In the genomic region with DNA sequence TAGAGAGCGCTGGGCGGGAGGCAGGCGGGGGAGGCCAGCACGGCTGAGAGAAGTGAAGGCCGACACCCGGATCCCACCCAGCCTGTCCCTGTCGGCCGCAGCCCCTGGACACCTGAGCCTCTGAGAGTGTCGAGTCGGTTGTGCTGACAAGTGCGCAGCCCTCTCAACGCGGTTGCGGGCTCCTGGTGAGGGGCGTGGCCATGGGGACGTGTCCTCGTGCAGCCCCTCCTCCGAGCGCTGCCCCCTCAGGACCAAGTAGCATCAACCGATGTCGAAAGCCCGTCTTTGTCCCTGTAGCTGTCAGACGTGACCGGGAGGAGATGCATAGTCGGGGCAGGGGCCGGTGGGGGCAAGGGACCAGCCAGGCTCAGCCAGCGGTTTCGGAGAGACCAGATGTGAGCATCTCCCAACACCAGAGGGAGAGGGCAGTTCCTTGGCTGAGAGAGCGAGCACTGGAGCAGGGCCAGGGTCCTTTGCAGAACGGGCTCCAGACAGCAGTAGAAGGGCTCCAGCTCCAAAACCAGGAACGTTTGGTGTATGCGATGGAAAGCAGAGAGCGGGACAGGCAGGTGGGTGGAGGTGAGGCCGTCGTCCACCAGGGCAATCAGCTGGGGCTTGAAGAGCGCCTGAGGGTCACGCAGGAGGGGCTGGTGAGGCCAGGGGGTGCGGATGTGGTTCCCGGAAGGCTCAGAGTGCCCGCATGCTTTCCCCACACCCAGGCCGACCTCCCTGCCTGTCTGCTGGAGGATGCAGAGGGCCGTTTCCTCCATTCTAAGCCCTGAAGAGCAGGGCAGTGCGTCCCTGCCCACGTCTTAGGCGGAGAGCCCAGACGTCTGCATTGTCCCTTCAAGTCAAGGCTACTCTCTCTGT, we compare ENCODE assay signal across 2 cellular contexts.
TF ChIP-seq lines count a peak whose summit lies in the region.

No MANE protein-coding gene starts in this region.

TF ChIP-seq in SK-N-SH, 30 proteins besides CTCF, POLR2A, EP300 and RAD21 (continued from another document):
- TF ChIP-seq CHD2 (IDR thresholded peaks at IDR 0.05; ENCODE audit: low read length, partially characterized antibody) (no peak), MXI1 (IDR thresholded peaks at IDR 0.05; ENCODE audit: low read depth, low read length) (no peak), TEAD4 (IDR thresholded peaks at IDR 0.05; ENCODE audit: borderline replicate concordance, insufficient read depth) (no peak), MEF2A (IDR thresholded peaks at IDR 0.05; ENCODE audit: borderline replicate concordance, low read depth) (no peak), RFX5 (IDR thresholded peaks at IDR 0.05; ENCODE audit: low read length) (no peak)
- TF ChIP-seq, protein P1, sequence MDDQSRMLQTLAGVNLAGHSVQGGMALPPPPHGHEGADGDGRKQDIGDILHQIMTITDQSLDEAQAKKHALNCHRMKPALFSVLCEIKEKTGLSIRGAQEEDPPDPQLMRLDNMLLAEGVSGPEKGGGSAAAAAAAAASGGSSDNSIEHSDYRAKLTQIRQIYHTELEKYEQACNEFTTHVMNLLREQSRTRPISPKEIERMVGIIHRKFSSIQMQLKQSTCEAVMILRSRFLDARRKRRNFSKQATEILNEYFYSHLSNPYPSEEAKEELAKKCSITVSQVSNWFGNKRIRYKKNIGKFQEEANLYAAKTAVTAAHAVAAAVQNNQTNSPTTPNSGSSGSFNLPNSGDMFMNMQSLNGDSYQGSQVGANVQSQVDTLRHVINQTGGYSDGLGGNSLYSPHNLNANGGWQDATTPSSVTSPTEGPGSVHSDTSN (IDR thresholded peaks at IDR 0.05) = no peak

TF ChIP-seq in SK-N-SH treated with all-trans-retinoic acid at 6 μM for 48 hours, 23 proteins besides CTCF, POLR2A, EP300 and RAD21 (continued from another document):
- TF ChIP-seq, protein P2, sequence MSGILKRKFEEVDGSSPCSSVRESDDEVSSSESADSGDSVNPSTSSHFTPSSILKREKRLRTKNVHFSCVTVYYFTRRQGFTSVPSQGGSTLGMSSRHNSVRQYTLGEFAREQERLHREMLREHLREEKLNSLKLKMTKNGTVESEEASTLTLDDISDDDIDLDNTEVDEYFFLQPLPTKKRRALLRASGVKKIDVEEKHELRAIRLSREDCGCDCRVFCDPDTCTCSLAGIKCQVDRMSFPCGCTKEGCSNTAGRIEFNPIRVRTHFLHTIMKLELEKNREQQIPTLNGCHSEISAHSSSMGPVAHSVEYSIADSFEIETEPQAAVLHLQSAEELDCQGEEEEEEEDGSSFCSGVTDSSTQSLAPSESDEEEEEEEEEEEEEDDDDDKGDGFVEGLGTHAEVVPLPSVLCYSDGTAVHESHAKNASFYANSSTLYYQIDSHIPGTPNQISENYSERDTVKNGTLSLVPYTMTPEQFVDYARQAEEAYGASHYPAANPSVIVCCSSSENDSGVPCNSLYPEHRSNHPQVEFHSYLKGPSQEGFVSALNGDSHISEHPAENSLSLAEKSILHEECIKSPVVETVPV (CRISPR knock-in tag; IDR thresholded peaks at IDR 0.05) = no peak
- TF ChIP-seq ZNF70 (CRISPR knock-in tag; IDR thresholded peaks at IDR 0.05) (no peak), SNAI2 (CRISPR knock-in tag; IDR thresholded peaks at IDR 0.05) (no peak), ZNF565 (CRISPR knock-in tag; conservative IDR thresholded peaks at IDR 0.05; ENCODE audit: low read depth) (no peak), OSR1 (CRISPR knock-in tag; IDR thresholded peaks at IDR 0.05) (no peak), ZNF8 (CRISPR knock-in tag; IDR thresholded peaks at IDR 0.05) (no peak)
